2 cellular contexts compared by ENCODE assay signal in genomic region chr11:7192785-7193184, GRCh38. TPM values are rescaled to one million over a fixed set of nuclear protein-coding genes. Genes with fewer than 3 reads are reported as not detected.
"Had no signal": no experiment of that assay in that cellular context is flagged by ENCODE, and none has a peak within 500 bp of the region (broad histone marks: within the 10 kb centered on the region; RNA-seq: fewer than 3 reads in every experiment).

No MANE protein-coding gene starts in this region.

RNA-seq across cellular contexts. Expression of gene SYT9, which starts 58.9 kb away (rescaled TPM):
- total RNA-seq: subcutaneous adipose tissue, thoracic aorta had no signal
